1 cellular context compared by ENCODE assay signal in genomic region chr19:6429419-6430221, GRCh38.
TF ChIP-seq lines count a peak whose summit lies in the region.

No MANE protein-coding gene starts in this region.

TF ChIP-seq in K562, 482 proteins besides CTCF, POLR2A, EP300 and RAD21 (continued from another document and continues in another):
- TF ChIP-seq ZNF318 (IDR thresholded peaks at IDR 0.05; ENCODE audit: borderline replicate concordance in 1 of 2, low read depth in 1 of 2) (no peak), ZNF644 (tag; IDR thresholded peaks at IDR 0.05; ENCODE audit: low read depth) (no peak), NCOA1 (IDR thresholded peaks at IDR 0.05; ENCODE audit: low read depth) (peak; percentile 48; the same call in 1 of the 2 replicates), SNRNP70 (optimal IDR thresholded peaks at IDR 0.05; ENCODE audit: low read depth, low read length) (no peak), ZBTB49 (CRISPR knock-in tag; IDR thresholded peaks at IDR 0.05; ENCODE audit: borderline replicate concordance) (no peak), SMARCA4 (IDR thresholded peaks at IDR 0.05) (peak; percentile 25; the same call in 1 of the 2 replicates), ZNF444 (CRISPR knock-in tag; IDR thresholded peaks at IDR 0.05) (no peak), CBFA2T2 (conservative IDR thresholded peaks at IDR 0.05) (no peak), SP2 (IDR thresholded peaks at IDR 0.05; ENCODE audit: extremely low read depth, low read depth, low read length, poor library complexity, severe bottlenecking) (no peak), NCOA4 (IDR thresholded peaks at IDR 0.05; ENCODE audit: partially characterized antibody) (peak; percentile 34), MLLT1 (IDR thresholded peaks at IDR 0.05) (peak; percentile 50 to 83; a peak in 3 of 4 replicates), MXD1 (CRISPR knock-in tag; IDR thresholded peaks at IDR 0.05; ENCODE audit: borderline replicate concordance, poor library complexity, severe bottlenecking) (no peak), DACH1 (IDR thresholded peaks at IDR 0.05; ENCODE audit: partially characterized antibody) (no peak), ZNF121 (CRISPR knock-in tag; conservative IDR thresholded peaks at IDR 0.05) (no peak), ZHX1 (conservative IDR thresholded peaks at IDR 0.05; ENCODE audit: low read length) (no peak), ZNF140 (CRISPR knock-in tag; IDR thresholded peaks at IDR 0.05) (no peak), ZNF408 (CRISPR knock-in tag; IDR thresholded peaks at IDR 0.05; ENCODE audit: low read depth) (no peak), PURB (CRISPR knock-in tag; IDR thresholded peaks at IDR 0.05; ENCODE audit: low read depth) (no peak), RBM14 (IDR thresholded peaks at IDR 0.05; ENCODE audit: borderline replicate concordance, insufficient read depth, low read depth, low read length) (no peak), U2AF2 (optimal IDR thresholded peaks at IDR 0.05; ENCODE audit: low read depth, low read length) (no peak), VEZF1 (CRISPR knock-in tag; IDR thresholded peaks at IDR 0.05) (peak; percentile 16; the same call in 1 of the 2 replicates), ZNF76 (CRISPR knock-in tag; IDR thresholded peaks at IDR 0.05; ENCODE audit: borderline replicate concordance) (no peak), ZNF212 (CRISPR knock-in tag; IDR thresholded peaks at IDR 0.05) (no peak), PHF21A (IDR thresholded peaks at IDR 0.05; ENCODE audit: borderline replicate concordance, low read depth) (no peak), TEAD2 (tag; IDR thresholded peaks at IDR 0.05) (no peak), HNRNPH1 (optimal IDR thresholded peaks at IDR 0.05; ENCODE audit: low read depth, low read length) (no peak), ZNF584 (CRISPR knock-in tag; IDR thresholded peaks at IDR 0.05; ENCODE audit: low read depth) (no peak), HMG20B (CRISPR knock-in tag; IDR thresholded peaks at IDR 0.05) (no peak), NRF1 (conservative IDR thresholded peaks at IDR 0.05 in 1 of 2, IDR thresholded peaks at IDR 0.05 in 1 of 2) (peak in 1 of 2 experiments; percentile 35; a peak in 2 of 4 replicates), ZNF512 (tag; IDR thresholded peaks at IDR 0.05) (peak; percentile 91), ZNF41 (CRISPR knock-in tag; conservative IDR thresholded peaks at IDR 0.05) (no peak), ARID3A (IDR thresholded peaks at IDR 0.05; ENCODE audit: borderline replicate concordance, low read depth, low read length) (no peak), SRF (CRISPR knock-in tag; IDR thresholded peaks at IDR 0.05) (no peak), E2F3 (CRISPR knock-in tag; IDR thresholded peaks at IDR 0.05) (no peak), ESRRA (IDR thresholded peaks at IDR 0.05; ENCODE audit: borderline replicate concordance, low read depth) (no peak), ZNF165 (CRISPR knock-in tag; IDR thresholded peaks at IDR 0.05; ENCODE audit: borderline replicate concordance) (no peak), MAFK (IDR thresholded peaks at IDR 0.05; ENCODE audit: low read length) (no peak), GABPA (tag; conservative IDR thresholded peaks at IDR 0.05; ENCODE audit: low read depth) (no peak), USF1 (CRISPR knock-in tag; IDR thresholded peaks at IDR 0.05) (no peak), ESRRB (CRISPR knock-in tag; IDR thresholded peaks at IDR 0.05; ENCODE audit: borderline replicate concordance) (no peak)
